Comparison of ENCODE assay signal across 37 cellular contexts in genomic region chr9:104544644-104545043, GRCh38. TPM values are rescaled to one million over a fixed set of nuclear protein-coding genes. Genes with fewer than 3 reads are reported as not detected.
"Had no signal": no experiment of that assay in that cellular context is flagged by ENCODE, and none has a peak within 500 bp of the region (broad histone marks: within the 10 kb centered on the region; RNA-seq: fewer than 3 reads in every experiment).

No MANE protein-coding gene starts in this region.

- H3K4me3 Mint-ChIP-seq: activated B cell treated with CpG ODN at 0.5 μM for 24 hours; activated CD4-positive, alpha-beta memory T cell treated with anti-CD3 and anti-CD28 coated beads, Interleukin-2, amount 10 ng/mL, durations not matched to agents 7 days and 5 days; activated CD4-positive, alpha-beta T cell treated with anti-CD3 and anti-CD28 coated beads, Interleukin-2, amount 10 ng/mL, durations not matched to agents 24 days and 14 days; activated CD8-positive, alpha-beta memory T cell treated with anti-CD3 and anti-CD28 coated beads, Interleukin-2, amount 10 ng/mL, durations not matched to agents 7 days and 5 days; activated CD8-positive, alpha-beta T cell treated with anti-CD3 and anti-CD28 coated beads, Interleukin-2, amount 10 ng/mL, durations not matched to agents 7 days and 5 days; activated naive CD4-positive, alpha-beta T cell treated with anti-CD3 and anti-CD28 coated beads, Interleukin-2, amount 10 ng/mL, durations not matched to agents 7 days and 5 days; activated naive CD4-positive, alpha-beta T cell treated with anti-CD3 and anti-CD28 coated beads, Interleukin-2, amount 50 U/mL, for 24 hours; activated naive CD8-positive, alpha-beta T cell; activated naive CD8-positive, alpha-beta T cell treated with anti-CD3 and anti-CD28 coated beads, Interleukin-2, amount 10 ng/mL, durations not matched to agents 7 days and 5 days; activated naive CD8-positive, alpha-beta T cell treated with anti-CD3 and anti-CD28 coated beads, Interleukin-2, amount 50 U/mL, for 24 hours; activated T-cell treated with anti-CD3 and anti-CD28 coated beads, Interleukin-2, amount 50 U/mL, for 24 hours; brain; central memory CD8-positive, alpha-beta T cell; T-helper 2 cell treated with Interferon-gamma antibody and Interleukin-4, amounts not matched to agents 5 μg/mL and 100 μg/mL, for 36 hours had no signal

- H3K27ac Mint-ChIP-seq: activated B cell treated with CpG ODN at 0.5 μM for 24 hours; activated CD4-positive, alpha-beta memory T cell treated with anti-CD3 and anti-CD28 coated beads, Interleukin-2, amount 10 ng/mL, durations not matched to agents 7 days and 5 days; activated CD4-positive, alpha-beta T cell treated with anti-CD3 and anti-CD28 coated beads, Interleukin-2, amount 10 ng/mL, durations not matched to agents 24 days and 14 days; activated CD8-positive, alpha-beta memory T cell treated with anti-CD3 and anti-CD28 coated beads, Interleukin-2, amount 10 ng/mL, durations not matched to agents 7 days and 5 days; activated CD8-positive, alpha-beta T cell treated with anti-CD3 and anti-CD28 coated beads, Interleukin-2, amount 10 ng/mL, durations not matched to agents 7 days and 5 days; activated naive CD4-positive, alpha-beta T cell treated with anti-CD3 and anti-CD28 coated beads, Interleukin-2, amount 10 ng/mL, durations not matched to agents 7 days and 5 days; activated naive CD4-positive, alpha-beta T cell treated with anti-CD3 and anti-CD28 coated beads, Interleukin-2, amount 50 U/mL, for 24 hours; activated naive CD8-positive, alpha-beta T cell; activated naive CD8-positive, alpha-beta T cell treated with anti-CD3 and anti-CD28 coated beads, Interleukin-2, amount 10 ng/mL, durations not matched to agents 7 days and 5 days; activated naive CD8-positive, alpha-beta T cell treated with anti-CD3 and anti-CD28 coated beads, Interleukin-2, amount 50 U/mL, for 24 hours; activated T-cell treated with anti-CD3 and anti-CD28 coated beads, Interleukin-2, amount 50 U/mL, for 24 hours; activated T-helper 2 cell treated with anti-CD3 and anti-CD28 coated beads, Interferon-gamma antibody, Interleukin-2, Interleukin-4, amounts not matched to agents 10 μg/mL and 5 μg/mL and 100 μg/mL, durations not matched to agents 14 hours and 24 hours and 36 hours; brain; T-helper 2 cell treated with Interferon-gamma antibody and Interleukin-4, amounts not matched to agents 5 μg/mL and 100 μg/mL, for 36 hours had no signal

- H3K4me1 ChIP-seq: ascending aorta, colonic mucosa had no signal

- H3K4me3 ChIP-seq: ascending aorta, cardiac muscle cell, colonic mucosa had no signal

- H3K4me1 Mint-ChIP-seq: activated B cell treated with CpG ODN at 0.5 μM for 24 hours; activated CD4-positive, alpha-beta memory T cell treated with anti-CD3 and anti-CD28 coated beads, Interleukin-2, amount 10 ng/mL, durations not matched to agents 7 days and 5 days; activated CD4-positive, alpha-beta T cell treated with anti-CD3 and anti-CD28 coated beads, Interleukin-2, amount 10 ng/mL, durations not matched to agents 24 days and 14 days; activated CD8-positive, alpha-beta memory T cell treated with anti-CD3 and anti-CD28 coated beads, Interleukin-2, amount 10 ng/mL, durations not matched to agents 7 days and 5 days; activated naive CD4-positive, alpha-beta T cell treated with anti-CD3 and anti-CD28 coated beads, Interleukin-2, amount 10 ng/mL, durations not matched to agents 7 days and 5 days; activated naive CD4-positive, alpha-beta T cell treated with anti-CD3 and anti-CD28 coated beads, Interleukin-2, amount 50 U/mL, for 24 hours; activated naive CD8-positive, alpha-beta T cell treated with anti-CD3 and anti-CD28 coated beads, Interleukin-2, amount 10 ng/mL, durations not matched to agents 7 days and 5 days; activated naive CD8-positive, alpha-beta T cell treated with anti-CD3 and anti-CD28 coated beads, Interleukin-2, amount 50 U/mL, for 24 hours; brain; central memory CD8-positive, alpha-beta T cell had no signal

- ATAC-seq: activated CD8-positive, alpha-beta memory T cell treated with anti-CD3 and anti-CD28 coated beads, Interleukin-2, amount 10 ng/mL, durations not matched to agents 7 days and 5 days; activated CD8-positive, alpha-beta T cell treated with anti-CD3 and anti-CD28 coated beads, Interleukin-2, amount 10 ng/mL, durations not matched to agents 7 days and 5 days; activated naive CD8-positive, alpha-beta T cell treated with anti-CD3 and anti-CD28 coated beads, Interleukin-2, amount 50 U/mL, for 24 hours had no signal

- H3K36me3 Mint-ChIP-seq: activated CD8-positive, alpha-beta memory T cell treated with anti-CD3 and anti-CD28 coated beads, Interleukin-2, amount 10 ng/mL, durations not matched to agents 7 days and 5 days; activated naive CD4-positive, alpha-beta T cell treated with anti-CD3 and anti-CD28 coated beads, Interleukin-2, amount 10 ng/mL, durations not matched to agents 7 days and 5 days; activated naive CD4-positive, alpha-beta T cell treated with anti-CD3 and anti-CD28 coated beads, Interleukin-2, amount 50 U/mL, for 24 hours; activated naive CD8-positive, alpha-beta T cell; activated naive CD8-positive, alpha-beta T cell treated with anti-CD3 and anti-CD28 coated beads, Interleukin-2, amount 10 ng/mL, durations not matched to agents 7 days and 5 days; brain had no signal

- H3K9me3 Mint-ChIP-seq: activated B cell treated with CpG ODN at 0.5 μM for 24 hours; activated CD4-positive, alpha-beta memory T cell treated with anti-CD3 and anti-CD28 coated beads, Interleukin-2, amount 10 ng/mL, durations not matched to agents 7 days and 5 days; activated CD4-positive, alpha-beta T cell treated with anti-CD3 and anti-CD28 coated beads, Interleukin-2, amount 10 ng/mL, durations not matched to agents 24 days and 14 days; activated naive CD4-positive, alpha-beta T cell treated with anti-CD3 and anti-CD28 coated beads, Interleukin-2, amount 10 ng/mL, durations not matched to agents 7 days and 5 days; activated naive CD4-positive, alpha-beta T cell treated with anti-CD3 and anti-CD28 coated beads, Interleukin-2, amount 50 U/mL, for 24 hours; activated naive CD8-positive, alpha-beta T cell treated with anti-CD3 and anti-CD28 coated beads, Interleukin-2, amount 10 ng/mL, durations not matched to agents 7 days and 5 days; activated naive CD8-positive, alpha-beta T cell treated with anti-CD3 and anti-CD28 coated beads, Interleukin-2, amount 50 U/mL, for 24 hours; activated T-cell treated with anti-CD3 and anti-CD28 coated beads, Interleukin-2, amount 50 U/mL, for 24 hours; activated T-helper 2 cell treated with anti-CD3 and anti-CD28 coated beads, Interferon-gamma antibody, Interleukin-2, Interleukin-4, amounts not matched to agents 10 μg/mL and 5 μg/mL and 100 μg/mL, durations not matched to agents 14 hours and 24 hours and 36 hours; brain; central memory CD8-positive, alpha-beta T cell; T-helper 2 cell treated with Interferon-gamma antibody and Interleukin-4, amounts not matched to agents 5 μg/mL and 100 μg/mL, for 36 hours had no signal

- H3K27me3 Mint-ChIP-seq: activated B cell treated with CpG ODN at 0.5 μM for 24 hours; activated CD4-positive, alpha-beta memory T cell treated with anti-CD3 and anti-CD28 coated beads, Interleukin-2, amount 10 ng/mL, durations not matched to agents 7 days and 5 days; activated CD4-positive, alpha-beta T cell treated with anti-CD3 and anti-CD28 coated beads, Interleukin-2, amount 10 ng/mL, durations not matched to agents 24 days and 14 days; activated CD8-positive, alpha-beta memory T cell treated with anti-CD3 and anti-CD28 coated beads, Interleukin-2, amount 10 ng/mL, durations not matched to agents 7 days and 5 days; activated naive CD4-positive, alpha-beta T cell treated with anti-CD3 and anti-CD28 coated beads, Interleukin-2, amount 10 ng/mL, durations not matched to agents 7 days and 5 days; activated naive CD4-positive, alpha-beta T cell treated with anti-CD3 and anti-CD28 coated beads, Interleukin-2, amount 50 U/mL, for 24 hours; activated naive CD8-positive, alpha-beta T cell; activated naive CD8-positive, alpha-beta T cell treated with anti-CD3 and anti-CD28 coated beads, Interleukin-2, amount 10 ng/mL, durations not matched to agents 7 days and 5 days; activated naive CD8-positive, alpha-beta T cell treated with anti-CD3 and anti-CD28 coated beads, Interleukin-2, amount 50 U/mL, for 24 hours; activated T-cell treated with anti-CD3 and anti-CD28 coated beads, Interleukin-2, amount 50 U/mL, for 24 hours; central memory CD8-positive, alpha-beta T cell had no signal

- H3K27ac ChIP-seq: ascending aorta, cardiac muscle cell, colonic mucosa, VCaP had no signal

- DNase-seq: activated B cell treated with CpG ODN at 0.5 μM for 24 hours; activated CD4-positive, alpha-beta memory T cell treated with anti-CD3 and anti-CD28 coated beads, Interleukin-2, amount 10 ng/mL, durations not matched to agents 7 days and 5 days; activated CD4-positive, alpha-beta T cell treated with anti-CD3 and anti-CD28 coated beads for 4 hours; activated CD4-positive, alpha-beta T cell treated with anti-CD3 and anti-CD28 coated beads, Interleukin-2, amount 10 ng/mL, durations not matched to agents 24 days and 14 days; activated CD4-positive, alpha-beta T cell treated with anti-CD3 and anti-CD28 coated beads, Interleukin-2, amount 50 U/mL, for 1 hour; activated CD4-positive, alpha-beta T cell treated with anti-CD3 and anti-CD28 coated beads, Interleukin-2, amount 50 U/mL, for 4 hours; activated CD4-positive, CD25-positive, alpha-beta regulatory T cell treated with anti-CD3 and anti-CD28 coated beads, Interleukin-2, amount 50 U/mL, for 72 hours; activated CD8-positive, alpha-beta memory T cell treated with anti-CD3 and anti-CD28 coated beads for 24 hours; activated CD8-positive, alpha-beta memory T cell treated with anti-CD3 and anti-CD28 coated beads, Interleukin-2, amount 10 ng/mL, durations not matched to agents 7 days and 5 days; activated CD8-positive, alpha-beta memory T cell treated with anti-CD3 and anti-CD28 coated beads, Interleukin-2, amount 50 U/mL, for 48 hours; activated CD8-positive, alpha-beta T cell treated with anti-CD3 and anti-CD28 coated beads, Interleukin-2, amount 10 ng/mL, durations not matched to agents 7 days and 5 days; activated effector memory CD4-positive, alpha-beta T cell treated with Interleukin-2 at 50 U/mL for 16 hours; activated gamma-delta T cell; activated naive CD4-positive, alpha-beta T cell treated with anti-CD3 and anti-CD28 coated beads, Interleukin-2, amount 10 ng/mL, durations not matched to agents 7 days and 5 days; activated naive CD4-positive, alpha-beta T cell treated with Interleukin-2 at 50 U/mL for 16 hours; activated naive CD8-positive, alpha-beta T cell treated with anti-CD3 and anti-CD28 coated beads, Interleukin-2, amount 10 ng/mL, durations not matched to agents 7 days and 5 days; activated naive CD8-positive, alpha-beta T cell treated with anti-CD3 and anti-CD28 coated beads, Interleukin-2, amount 50 U/mL, for 24 hours; activated T-cell treated with anti-CD3 and anti-CD28 coated beads, Interleukin-2, amount 50 U/mL, for 24 hours; activated T-cell treated with anti-CD3 and anti-CD28 coated beads, Interleukin-2, amount 50 U/mL, for 48 hours; amygdala; anterior cingulate cortex; caudate nucleus; cerebellar nuclear complex; colonic mucosa; T-helper 2 cell; T-helper 9 cell had no signal

- H3K9me3 ChIP-seq: ascending aorta, colonic mucosa had no signal

- H3K27me3 ChIP-seq: ascending aorta, cardiac muscle cell, colonic mucosa had no signal

- H3K36me3 ChIP-seq: ascending aorta, cardiac muscle cell, colonic mucosa had no signal

RNA-seq across cellular contexts. Expression of gene OR13C3, which starts 8.0 kb away (rescaled TPM):
- total RNA-seq: activated B cell treated with CpG ODN at 0.5 μM for 24 hours; activated CD4-positive, alpha-beta memory T cell treated with anti-CD3 and anti-CD28 coated beads, Interleukin-2, amount 10 ng/mL, durations not matched to agents 7 days and 5 days; activated CD4-positive, alpha-beta T cell treated with anti-CD3 and anti-CD28 coated beads, Interleukin-2, amount 10 ng/mL, durations not matched to agents 24 days and 14 days; activated CD8-positive, alpha-beta memory T cell treated with anti-CD3 and anti-CD28 coated beads, Interleukin-2, amount 10 ng/mL, durations not matched to agents 7 days and 5 days; activated CD8-positive, alpha-beta T cell treated with anti-CD3 and anti-CD28 coated beads, Interleukin-2, amount 10 ng/mL, durations not matched to agents 7 days and 5 days; activated naive CD8-positive, alpha-beta T cell treated with anti-CD3 and anti-CD28 coated beads, Interleukin-2, amount 10 ng/mL, durations not matched to agents 7 days and 5 days; activated T-helper 2 cell treated with anti-CD3 and anti-CD28 coated beads, Interferon-gamma antibody, Interleukin-2, Interleukin-4, amounts not matched to agents 10 μg/mL and 5 μg/mL and 100 μg/mL, durations not matched to agents 14 hours and 24 hours and 36 hours; ascending aorta; bronchial epithelial cell; chondrocyte; colonic mucosa had no signal

RNA-seq across cellular contexts. Expression of gene OR13C4, which starts 17.6 kb away (rescaled TPM):
- total RNA-seq: activated B cell treated with CpG ODN at 0.5 μM for 24 hours; activated CD4-positive, alpha-beta memory T cell treated with anti-CD3 and anti-CD28 coated beads, Interleukin-2, amount 10 ng/mL, durations not matched to agents 7 days and 5 days; activated CD4-positive, alpha-beta T cell treated with anti-CD3 and anti-CD28 coated beads, Interleukin-2, amount 10 ng/mL, durations not matched to agents 24 days and 14 days; activated CD8-positive, alpha-beta memory T cell treated with anti-CD3 and anti-CD28 coated beads, Interleukin-2, amount 10 ng/mL, durations not matched to agents 7 days and 5 days; activated CD8-positive, alpha-beta T cell treated with anti-CD3 and anti-CD28 coated beads, Interleukin-2, amount 10 ng/mL, durations not matched to agents 7 days and 5 days; activated naive CD8-positive, alpha-beta T cell treated with anti-CD3 and anti-CD28 coated beads, Interleukin-2, amount 10 ng/mL, durations not matched to agents 7 days and 5 days; activated T-helper 2 cell treated with anti-CD3 and anti-CD28 coated beads, Interferon-gamma antibody, Interleukin-2, Interleukin-4, amounts not matched to agents 10 μg/mL and 5 μg/mL and 100 μg/mL, durations not matched to agents 14 hours and 24 hours and 36 hours; ascending aorta; bronchial epithelial cell; chondrocyte; colonic mucosa had no signal

RNA-seq across cellular contexts. Expression of gene OR13C8, which starts 24.3 kb away (rescaled TPM):
- total RNA-seq: activated B cell treated with CpG ODN at 0.5 μM for 24 hours; activated CD4-positive, alpha-beta memory T cell treated with anti-CD3 and anti-CD28 coated beads, Interleukin-2, amount 10 ng/mL, durations not matched to agents 7 days and 5 days; activated CD4-positive, alpha-beta T cell treated with anti-CD3 and anti-CD28 coated beads, Interleukin-2, amount 10 ng/mL, durations not matched to agents 24 days and 14 days; activated CD8-positive, alpha-beta memory T cell treated with anti-CD3 and anti-CD28 coated beads, Interleukin-2, amount 10 ng/mL, durations not matched to agents 7 days and 5 days; activated CD8-positive, alpha-beta T cell treated with anti-CD3 and anti-CD28 coated beads, Interleukin-2, amount 10 ng/mL, durations not matched to agents 7 days and 5 days; activated naive CD8-positive, alpha-beta T cell treated with anti-CD3 and anti-CD28 coated beads, Interleukin-2, amount 10 ng/mL, durations not matched to agents 7 days and 5 days; activated T-helper 2 cell treated with anti-CD3 and anti-CD28 coated beads, Interferon-gamma antibody, Interleukin-2, Interleukin-4, amounts not matched to agents 10 μg/mL and 5 μg/mL and 100 μg/mL, durations not matched to agents 14 hours and 24 hours and 36 hours; ascending aorta; bronchial epithelial cell; cardiac muscle cell; chondrocyte; colonic mucosa had no signal

RNA-seq across cellular contexts. Expression of gene OR13F1, which starts 40.6 kb away (rescaled TPM):
- total RNA-seq: activated B cell treated with CpG ODN at 0.5 μM for 24 hours; activated CD4-positive, alpha-beta memory T cell treated with anti-CD3 and anti-CD28 coated beads, Interleukin-2, amount 10 ng/mL, durations not matched to agents 7 days and 5 days; activated CD4-positive, alpha-beta T cell treated with anti-CD3 and anti-CD28 coated beads, Interleukin-2, amount 10 ng/mL, durations not matched to agents 24 days and 14 days; activated CD8-positive, alpha-beta memory T cell treated with anti-CD3 and anti-CD28 coated beads, Interleukin-2, amount 10 ng/mL, durations not matched to agents 7 days and 5 days; activated CD8-positive, alpha-beta T cell treated with anti-CD3 and anti-CD28 coated beads, Interleukin-2, amount 10 ng/mL, durations not matched to agents 7 days and 5 days; activated naive CD8-positive, alpha-beta T cell treated with anti-CD3 and anti-CD28 coated beads, Interleukin-2, amount 10 ng/mL, durations not matched to agents 7 days and 5 days; activated T-helper 2 cell treated with anti-CD3 and anti-CD28 coated beads, Interferon-gamma antibody, Interleukin-2, Interleukin-4, amounts not matched to agents 10 μg/mL and 5 μg/mL and 100 μg/mL, durations not matched to agents 14 hours and 24 hours and 36 hours; ascending aorta; bronchial epithelial cell; cardiac muscle cell; chondrocyte; colonic mucosa had no signal

RNA-seq across cellular contexts. Expression of gene OR13C5, which starts 54.6 kb away (rescaled TPM):
- total RNA-seq: activated B cell treated with CpG ODN at 0.5 μM for 24 hours; activated CD4-positive, alpha-beta memory T cell treated with anti-CD3 and anti-CD28 coated beads, Interleukin-2, amount 10 ng/mL, durations not matched to agents 7 days and 5 days; activated CD4-positive, alpha-beta T cell treated with anti-CD3 and anti-CD28 coated beads, Interleukin-2, amount 10 ng/mL, durations not matched to agents 24 days and 14 days; activated CD8-positive, alpha-beta memory T cell treated with anti-CD3 and anti-CD28 coated beads, Interleukin-2, amount 10 ng/mL, durations not matched to agents 7 days and 5 days; activated CD8-positive, alpha-beta T cell treated with anti-CD3 and anti-CD28 coated beads, Interleukin-2, amount 10 ng/mL, durations not matched to agents 7 days and 5 days; activated naive CD8-positive, alpha-beta T cell treated with anti-CD3 and anti-CD28 coated beads, Interleukin-2, amount 10 ng/mL, durations not matched to agents 7 days and 5 days; activated T-helper 2 cell treated with anti-CD3 and anti-CD28 coated beads, Interferon-gamma antibody, Interleukin-2, Interleukin-4, amounts not matched to agents 10 μg/mL and 5 μg/mL and 100 μg/mL, durations not matched to agents 14 hours and 24 hours and 36 hours; ascending aorta; bronchial epithelial cell; chondrocyte; colonic mucosa had no signal
